ENCODE assay signal across 21 cellular contexts in the genomic region with DNA sequence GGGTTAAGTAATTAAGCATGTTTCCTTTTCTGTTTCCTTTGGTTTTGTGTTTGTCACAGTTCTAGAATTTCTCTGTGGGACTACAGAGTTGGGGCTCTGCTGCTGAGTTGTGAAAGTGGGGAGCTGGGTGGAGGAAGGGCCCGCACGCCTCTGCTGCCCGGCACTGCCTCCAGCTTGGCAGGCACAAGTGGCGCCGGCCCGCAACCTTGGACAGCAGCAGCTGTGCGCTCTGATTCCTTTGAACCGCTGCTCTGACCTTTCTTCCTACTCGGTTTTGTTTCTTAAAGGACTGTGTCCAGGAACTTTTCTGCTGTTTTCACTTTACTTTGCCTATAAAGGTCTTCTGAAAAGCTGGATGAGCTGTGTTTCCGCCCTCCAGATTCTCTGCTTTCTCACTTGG.
A peak's percentile ranks its signal among the peaks of the same experiment; 100 is the strongest.
DNase-seq lines count a peak whose midpoint lies in the region; ATAC-seq and TF ChIP-seq lines count a peak whose summit lies in the region.
"Had no signal": no experiment of that assay in that cellular context is flagged by ENCODE, and none has a peak within 500 bp of the region (broad histone marks: within the 10 kb centered on the region; RNA-seq: fewer than 3 reads in every experiment).

No MANE protein-coding gene starts in this region.

- H3K27ac Mint-ChIP-seq in activated CD4-positive, alpha-beta memory T cell treated with anti-CD3 and anti-CD28 coated beads for 36 hours: peak overlapping the region; percentile 81
- no peak overlapping the region for H3K27ac Mint-ChIP-seq in activated CD4-positive, alpha-beta memory T cell treated with anti-CD3 and anti-CD28 coated beads, Interleukin-2, amount 10 ng/mL, durations not matched to agents 7 days and 5 days
- H3K27ac Mint-ChIP-seq in brain (peak overlapping the region in 4 of 5 experiments; percentile 14 to 78 (median 43)), memory B cell (peak overlapping the region; percentile 16)
- H3K27ac Mint-ChIP-seq: activated naive CD8-positive, alpha-beta T cell treated with anti-CD3 and anti-CD28 coated beads, Interleukin-2, amount 10 ng/mL, durations not matched to agents 7 days and 5 days; B cell had no signal

- H3K9me3 Mint-ChIP-seq in activated CD4-positive, alpha-beta memory T cell treated with anti-CD3 and anti-CD28 coated beads for 36 hours: no peaks in the 10 kb centered on the region
- no peaks in the 10 kb centered on the region for H3K9me3 Mint-ChIP-seq in activated CD4-positive, alpha-beta memory T cell treated with anti-CD3 and anti-CD28 coated beads, Interleukin-2, amount 10 ng/mL, durations not matched to agents 7 days and 5 days
- H3K9me3 Mint-ChIP-seq in brain (no peaks in the 10 kb centered on the region), memory B cell (no peaks in the 10 kb centered on the region)
- H3K9me3 Mint-ChIP-seq: activated naive CD8-positive, alpha-beta T cell treated with anti-CD3 and anti-CD28 coated beads, Interleukin-2, amount 10 ng/mL, durations not matched to agents 7 days and 5 days; naive thymus-derived CD8-positive, alpha-beta T cell had no signal

- no peaks in the 10 kb centered on the region for H3K4me1 ChIP-seq in HEK293 (ENCODE audit: control insufficient read depth, insufficient read depth, low read length)
- H3K4me1 ChIP-seq: upper lobe of right lung had no signal

- ATAC-seq in memory B cell (ENCODE audit: low read depth): no peak
- ATAC-seq in GM18907 (IDR thresholded peaks at IDR 0.05; ENCODE audit: unreplicated experiment): no peak
- ATAC-seq: naive thymus-derived CD8-positive, alpha-beta T cell; upper lobe of right lung had no signal

- peaks cover 10% of the 10 kb centered on the region for H3K36me3 Mint-ChIP-seq in activated CD4-positive, alpha-beta memory T cell treated with anti-CD3 and anti-CD28 coated beads for 36 hours
- peaks cover 5% of the 10 kb centered on the region for H3K36me3 Mint-ChIP-seq in activated CD4-positive, alpha-beta memory T cell treated with anti-CD3 and anti-CD28 coated beads, Interleukin-2, amount 10 ng/mL, durations not matched to agents 7 days and 5 days (ENCODE audit: low read depth)
- H3K36me3 Mint-ChIP-seq in brain (peaks cover 10% of the 10 kb centered on the region), memory B cell (peaks cover 29% of the 10 kb centered on the region)

- no peaks in the 10 kb centered on the region for H3K27me3 Mint-ChIP-seq in activated CD4-positive, alpha-beta memory T cell treated with anti-CD3 and anti-CD28 coated beads for 36 hours
- no peaks in the 10 kb centered on the region for H3K27me3 Mint-ChIP-seq in activated CD4-positive, alpha-beta memory T cell treated with anti-CD3 and anti-CD28 coated beads, Interleukin-2, amount 10 ng/mL, durations not matched to agents 7 days and 5 days
- no peaks in the 10 kb centered on the region for H3K27me3 Mint-ChIP-seq in brain
- no peaks in the 10 kb centered on the region for H3K27me3 Mint-ChIP-seq in memory B cell
- H3K27me3 Mint-ChIP-seq: activated naive CD8-positive, alpha-beta T cell treated with anti-CD3 and anti-CD28 coated beads, Interleukin-2, amount 10 ng/mL, durations not matched to agents 7 days and 5 days; B cell; naive thymus-derived CD8-positive, alpha-beta T cell had no signal

- no peak overlapping the region for H3K27ac ChIP-seq in HEK293 (ENCODE audit: extremely low read depth, low read depth, low read length)
- H3K27ac ChIP-seq: brain microvascular endothelial cell, upper lobe of right lung had no signal

- no peak overlapping the region for H3K4me3 Mint-ChIP-seq in activated CD4-positive, alpha-beta memory T cell treated with anti-CD3 and anti-CD28 coated beads for 36 hours
- H3K4me3 Mint-ChIP-seq in activated CD4-positive, alpha-beta memory T cell treated with anti-CD3 and anti-CD28 coated beads, Interleukin-2, amount 10 ng/mL, durations not matched to agents 7 days and 5 days: no peak overlapping the region
- no peak overlapping the region for H3K4me3 Mint-ChIP-seq in brain
- H3K4me3 Mint-ChIP-seq in memory B cell: no peak overlapping the region
- H3K4me3 Mint-ChIP-seq: activated naive CD8-positive, alpha-beta T cell treated with anti-CD3 and anti-CD28 coated beads, Interleukin-2, amount 10 ng/mL, durations not matched to agents 7 days and 5 days; B cell; naive thymus-derived CD8-positive, alpha-beta T cell had no signal

- H3K36me3 ChIP-seq in HEK293 (ENCODE audit: control insufficient read depth in 2 of 2, insufficient read depth in 1 of 2, low read length in 2 of 2): peaks cover 0 to 10% of the 10 kb centered on the region in 2 experiments; a peak in 1 of 3 replicates
- H3K36me3 ChIP-seq: brain microvascular endothelial cell had no signal

- CTCF ChIA-PET in activated CD4-positive, alpha-beta memory T cell treated with anti-CD3 and anti-CD28 coated beads for 36 hours (lab: Charles Lee): interaction anchor here (1.4 to 1.5 kb wide), 2 partner anchors 74 to 341 kb away, joined by 3 to 4 read pairs; no protein-coding TSS in a partner anchor
- CTCF ChIA-PET in activated CD4-positive, alpha-beta memory T cell treated with anti-CD3 and anti-CD28 coated beads, Interleukin-2, amount 10 ng/mL, durations not matched to agents 7 days and 5 days (lab: Charles Lee): interaction anchor here (0.9 to 1.9 kb wide), 2 partner anchors 86 to 315 kb away, joined by 3 to 5 read pairs; partner anchors contain the start of gene NPPC
- CTCF ChIA-PET in HEK293 (lab: Yijun Ruan, JAX): no interaction called here

- intact Hi-C loops in activated CD4-positive, alpha-beta memory T cell treated with anti-CD3 and anti-CD28 coated beads for 36 hours (cut with micrococcal nuclease): loop anchor here (1.0 to 2.0 kb wide), 2 partner anchors 74 to 214 kb away; no protein-coding TSS in a partner anchor

- POLR2A ChIA-PET in activated CD4-positive, alpha-beta memory T cell treated with anti-CD3 and anti-CD28 coated beads for 36 hours (lab: Charles Lee): interaction anchor here (1.4 kb wide), 1 partner anchor 75 kb away, joined by 3 read pairs; no protein-coding TSS in a partner anchor
- POLR2A ChIA-PET in activated CD4-positive, alpha-beta memory T cell treated with anti-CD3 and anti-CD28 coated beads, Interleukin-2, amount 10 ng/mL, durations not matched to agents 7 days and 5 days (lab: Charles Lee): no interaction called here
- POLR2A ChIA-PET in HEK293 (lab: Yijun Ruan, JAX): no interaction called here

- no peaks in the 10 kb centered on the region for H3K9me3 ChIP-seq in HEK293 (ENCODE audit: control insufficient read depth, insufficient read depth, low read depth, low read length)
- H3K9me3 ChIP-seq: upper lobe of right lung had no signal

- H3K4me1 Mint-ChIP-seq in activated CD4-positive, alpha-beta memory T cell treated with anti-CD3 and anti-CD28 coated beads for 36 hours (ENCODE audit: low read depth): peaks cover 40% of the 10 kb centered on the region
- H3K4me1 Mint-ChIP-seq in activated CD4-positive, alpha-beta memory T cell treated with anti-CD3 and anti-CD28 coated beads, Interleukin-2, amount 10 ng/mL, durations not matched to agents 7 days and 5 days: peaks cover 21% of the 10 kb centered on the region
- H3K4me1 Mint-ChIP-seq in brain: peaks cover 9% of the 10 kb centered on the region
- no peaks in the 10 kb centered on the region for H3K4me1 Mint-ChIP-seq in memory B cell
- H3K4me1 Mint-ChIP-seq: B cell had no signal

- H3K4me3 ChIP-seq in HEK293 (ENCODE audit: low read depth, low read length): no peak overlapping the region
- H3K4me3 ChIP-seq: upper lobe of right lung had no signal

- TF ChIP-seq CTCF in HEK293 (tag by site-specific recombination; IDR thresholded peaks at IDR 0.05) (no peak), brain (conservative IDR thresholded peaks at IDR 0.05) (no peak)

- no peak for DNase-seq in activated CD4-positive, alpha-beta memory T cell treated with anti-CD3 and anti-CD28 coated beads for 36 hours
- DNase-seq in activated CD4-positive, alpha-beta memory T cell treated with anti-CD3 and anti-CD28 coated beads, Interleukin-2, amount 10 ng/mL, durations not matched to agents 7 days and 5 days: no peak
- DNase-seq in memory B cell (ENCODE audit: low spot score in 2 of 2) (no peak), NCI-H226 (no peak), DMS153 (lab: John Stamatoyannopoulos, UW) (no peak)
- DNase-seq: activated CD4-positive, alpha-beta T cell treated with anti-CD3 and anti-CD28 coated beads for 1 hour; activated naive CD8-positive, alpha-beta T cell treated with anti-CD3 and anti-CD28 coated beads, Interleukin-2, amount 10 ng/mL, durations not matched to agents 7 days and 5 days; brain microvascular endothelial cell; cortex of kidney; MV-4-11; naive thymus-derived CD8-positive, alpha-beta T cell; NCI-H1694; NCI-H69; right cardiac atrium; stimulated activated CD4-positive, alpha-beta T cell treated with anti-CD3 and anti-CD28 coated beads, Interleukin-12 subunit alpha, Interleukin-12 subunit beta, amount 100 ng/mL, for 4 hours; SW 1271; upper lobe of right lung had no signal

TF ChIP-seq in HEK293, 187 proteins besides CTCF, POLR2A, EP300 and RAD21:
- TF ChIP-seq, protein P1, sequence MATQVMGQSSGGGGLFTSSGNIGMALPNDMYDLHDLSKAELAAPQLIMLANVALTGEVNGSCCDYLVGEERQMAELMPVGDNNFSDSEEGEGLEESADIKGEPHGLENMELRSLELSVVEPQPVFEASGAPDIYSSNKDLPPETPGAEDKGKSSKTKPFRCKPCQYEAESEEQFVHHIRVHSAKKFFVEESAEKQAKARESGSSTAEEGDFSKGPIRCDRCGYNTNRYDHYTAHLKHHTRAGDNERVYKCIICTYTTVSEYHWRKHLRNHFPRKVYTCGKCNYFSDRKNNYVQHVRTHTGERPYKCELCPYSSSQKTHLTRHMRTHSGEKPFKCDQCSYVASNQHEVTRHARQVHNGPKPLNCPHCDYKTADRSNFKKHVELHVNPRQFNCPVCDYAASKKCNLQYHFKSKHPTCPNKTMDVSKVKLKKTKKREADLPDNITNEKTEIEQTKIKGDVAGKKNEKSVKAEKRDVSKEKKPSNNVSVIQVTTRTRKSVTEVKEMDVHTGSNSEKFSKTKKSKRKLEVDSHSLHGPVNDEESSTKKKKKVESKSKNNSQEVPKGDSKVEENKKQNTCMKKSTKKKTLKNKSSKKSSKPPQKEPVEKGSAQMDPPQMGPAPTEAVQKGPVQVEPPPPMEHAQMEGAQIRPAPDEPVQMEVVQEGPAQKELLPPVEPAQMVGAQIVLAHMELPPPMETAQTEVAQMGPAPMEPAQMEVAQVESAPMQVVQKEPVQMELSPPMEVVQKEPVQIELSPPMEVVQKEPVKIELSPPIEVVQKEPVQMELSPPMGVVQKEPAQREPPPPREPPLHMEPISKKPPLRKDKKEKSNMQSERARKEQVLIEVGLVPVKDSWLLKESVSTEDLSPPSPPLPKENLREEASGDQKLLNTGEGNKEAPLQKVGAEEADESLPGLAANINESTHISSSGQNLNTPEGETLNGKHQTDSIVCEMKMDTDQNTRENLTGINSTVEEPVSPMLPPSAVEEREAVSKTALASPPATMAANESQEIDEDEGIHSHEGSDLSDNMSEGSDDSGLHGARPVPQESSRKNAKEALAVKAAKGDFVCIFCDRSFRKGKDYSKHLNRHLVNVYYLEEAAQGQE (tag by site-specific recombination; IDR thresholded peaks at IDR 0.05): 0 out of 2 replicates have a peak, but pooled peaks have one; percentile 37
- no peak for TF ChIP-seq SALL2 (tag by site-specific recombination; IDR thresholded peaks at IDR 0.05; ENCODE audit: borderline replicate concordance)
